In genomic region chr2:55103039-55103438, GRCh38 we compare ENCODE assay signal across 1 cellular context.
TF ChIP-seq lines count a peak whose summit lies in the region.

No MANE protein-coding gene starts in this region.

TF ChIP-seq in GM12878, 131 proteins besides CTCF, POLR2A, EP300 and RAD21:
- TF ChIP-seq RUNX3 (IDR thresholded peaks at IDR 0.05; ENCODE audit: low read length) (peak; percentile 16; the same call in 1 of the 2 replicates), NR2C2 (IDR thresholded peaks at IDR 0.05; ENCODE audit: borderline replicate concordance, control insufficient read depth, insufficient read length, low read depth) (no peak), BCL3 (IDR thresholded peaks at IDR 0.05; ENCODE audit: borderline replicate concordance, insufficient read depth, low read depth, low read length, poor library complexity, severe bottlenecking) (no peak), LARP7 (IDR thresholded peaks at IDR 0.05) (no peak), STAT3 (IDR thresholded peaks at IDR 0.05; ENCODE audit: low read depth, low read length) (no peak), SMARCA5 (IDR thresholded peaks at IDR 0.05) (no peak), TAF1 (IDR thresholded peaks at IDR 0.05; ENCODE audit: borderline replicate concordance, low read depth, low read length) (no peak)
TF ChIP-seq in GM12878: peak in this region for 1.
